ENCODE assay signal across 8 cellular contexts in the genomic region with DNA sequence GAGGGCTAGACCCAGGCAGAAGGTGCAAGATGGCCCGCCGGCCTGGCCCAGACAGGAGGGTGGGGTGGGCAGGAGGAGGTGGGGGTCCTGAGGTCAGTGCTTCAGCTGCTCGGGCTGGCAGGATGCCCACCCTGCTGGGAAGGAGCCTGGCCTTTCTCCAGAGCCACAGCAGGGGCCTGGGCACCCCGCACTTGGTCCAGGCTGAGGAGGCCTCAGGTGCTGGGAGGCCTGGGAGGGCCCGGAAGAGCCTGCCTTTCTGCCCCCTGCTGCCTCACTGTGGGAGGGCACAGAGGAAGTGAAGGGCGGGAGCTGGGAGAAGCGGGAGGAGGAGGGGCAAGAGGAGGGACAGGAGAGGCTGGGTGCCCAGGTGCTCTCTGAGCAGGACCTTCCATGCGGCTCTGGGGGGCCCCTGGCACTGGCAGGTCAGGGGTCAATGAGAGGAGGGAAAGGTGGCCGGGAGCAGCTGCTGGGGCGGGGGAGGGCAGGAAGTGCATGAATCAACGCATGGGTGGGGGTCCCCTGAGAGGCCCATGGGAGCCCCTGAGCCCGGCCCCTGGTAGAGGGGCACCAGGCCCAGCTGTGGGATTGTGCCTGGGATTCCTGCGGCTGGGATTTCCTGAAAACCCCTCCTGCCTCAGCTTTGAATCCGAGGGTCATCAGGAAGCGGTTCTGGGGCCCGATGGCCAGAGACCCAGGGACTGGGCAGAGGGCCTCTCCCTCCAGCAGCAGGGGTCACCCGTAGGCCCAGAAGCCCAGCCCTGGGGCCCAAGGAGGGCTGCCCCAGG. TPM values are rescaled to one million over a fixed set of nuclear protein-coding genes. Genes with fewer than 3 reads are reported as not detected.
DNase-seq lines count a peak whose midpoint lies in the region; TF ChIP-seq lines count a peak whose summit lies in the region.

No MANE protein-coding gene starts in this region.

- H3K27ac ChIP-seq in parathyroid adenoma: no peak overlapping the region
- H3K27ac ChIP-seq in dorsolateral prefrontal cortex: peak overlapping the region in 4 of 59 donors; percentile 3 to 73 (median 44)

- H3K79me2 ChIP-seq in parathyroid adenoma: no peaks in the 10 kb centered on the region

- no peak overlapping the region for H3K4me3 ChIP-seq in HAP-1
- peak overlapping the region; percentile 53 for H3K4me3 ChIP-seq in epithelial cell of esophagus (ENCODE audit: low read length)
- H3K4me3 ChIP-seq in parathyroid adenoma (ENCODE audit: low read depth, low read length): peak overlapping the region; percentile 2
- no peak overlapping the region for H3K4me3 ChIP-seq in dorsolateral prefrontal cortex

- intact Hi-C loops in dorsolateral prefrontal cortex (cut with DNase I): no loop called here

- no peaks in the 10 kb centered on the region for H3K27me3 ChIP-seq in HAP-1 (ENCODE audit: low read depth)
- no peaks in the 10 kb centered on the region for H3K27me3 ChIP-seq in parathyroid adenoma (ENCODE audit: control insufficient read depth, insufficient read depth, low read length)
- no peaks in the 10 kb centered on the region for H3K27me3 ChIP-seq in dorsolateral prefrontal cortex

- peaks cover 18% of the 10 kb centered on the region for H3K4me1 ChIP-seq in HAP-1
- H3K4me1 ChIP-seq in parathyroid adenoma: peaks cover 18% of the 10 kb centered on the region

- no peaks in the 10 kb centered on the region for H3K9me3 ChIP-seq in HAP-1
- H3K9me3 ChIP-seq in parathyroid adenoma (ENCODE audit: control insufficient read depth, low read length): no peaks in the 10 kb centered on the region

- DNase-seq in DMS53 (lab: John Stamatoyannopoulos, UW) (peak; percentile 95), HAP-1 (ENCODE audit: low spot score in 2 of 2) (peak; percentile 61 to 82), NCI-H226 (peak; percentile 55), epithelial cell of esophagus (ENCODE audit: low read depth) (peak; percentile 88), dorsolateral prefrontal cortex (no peak), DMS79 (lab: John Stamatoyannopoulos, UW) (no peak)
- DNase-seq in activated CD4-positive, alpha-beta T cell treated with anti-CD3 and anti-CD28 coated beads, Interleukin-2, amount 50 U/mL, for 24 hours (ENCODE audit: low read depth in 1 of 2, low spot score in 1 of 2): peak; percentile 26 to 64

- peak overlapping the region; percentile 31 for H3K4me2 ChIP-seq in parathyroid adenoma (ENCODE audit: low read length)

- H3K36me3 ChIP-seq in HAP-1 (replicated peaks) (no peaks in the 10 kb centered on the region), parathyroid adenoma (ENCODE audit: control insufficient read depth, insufficient read depth, low read length) (no peaks in the 10 kb centered on the region)

- H3K9ac ChIP-seq in parathyroid adenoma: no peak overlapping the region

- in situ Hi-C loops in HAP-1 (cut with MboI; ENCODE audit: low sequenced_read_pairs): no loop called here

- H2AFZ ChIP-seq in parathyroid adenoma: peak overlapping the region; percentile 74

- TF ChIP-seq CTCF in epithelial cell of esophagus (IDR thresholded peaks at IDR 0.05; ENCODE audit: insufficient read depth, low read depth, low read length, missing control alignments) (peak; percentile 78), parathyroid adenoma (IDR thresholded peaks at IDR 0.05) (peak; percentile 77), dorsolateral prefrontal cortex (IDR thresholded peaks at IDR 0.05 in 54 of 56, conservative IDR thresholded peaks at IDR 0.05 in 2 of 56; ENCODE audit: low read depth in 1 of 56, partially characterized antibody in 56 of 56) (peak in 11 of 56 donors; percentile 6 to 25 (median 15))

RNA-seq across cellular contexts. Expression of a gene that starts 49.9 kb away (rescaled TPM):
- total RNA-seq in dorsolateral prefrontal cortex: 10 to 100 TPM in 118 of 120 experiments, 1 to 10 TPM in 2; 7.7 to 28.3 (median 17.8) TPM

Comparison
In these comparisons a context has a peak if more than half of its experiments do, and no peak if none do; other contexts are left out.
1. DNase-seq: peak in DMS53 (single experiment), HAP-1 (2 of 2), NCI-H226 (single experiment), activated CD4-positive, alpha-beta T cell treated with anti-CD3 and anti-CD28 coated beads, Interleukin-2, amount 50 U/mL, for 24 hours (2 of 2) and epithelial cell of esophagus (single experiment); none in dorsolateral prefrontal cortex (0 of 10) and DMS79 (single experiment).
2. H3K4me3 ChIP-seq: peak in epithelial cell of esophagus (single experiment) and parathyroid adenoma (single experiment); none in HAP-1 (single experiment) and dorsolateral prefrontal cortex (0 of 59).